Comparison of ENCODE assay signal across 21 cellular contexts in the genomic region with DNA sequence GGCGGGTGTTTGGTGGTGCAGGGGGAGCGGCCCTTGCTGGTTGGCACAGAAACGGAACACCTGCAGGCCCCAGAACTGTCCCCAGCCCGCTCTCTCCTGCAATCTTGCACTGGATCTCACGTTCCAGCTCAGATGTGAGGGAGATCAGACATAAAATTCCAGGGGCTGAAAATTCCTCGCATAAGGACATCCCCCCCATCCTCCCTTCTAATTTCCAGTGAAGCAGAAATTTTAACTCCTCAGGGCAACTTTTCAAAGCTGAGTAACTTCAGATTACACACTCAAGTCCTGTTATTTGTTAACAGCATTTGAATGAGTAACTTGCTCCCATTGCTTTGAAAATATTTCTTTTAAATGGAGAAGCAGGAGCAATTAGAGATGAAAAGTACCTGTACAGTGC. TPM values are rescaled to one million over a fixed set of nuclear protein-coding genes. Genes with fewer than 3 reads are reported as not detected.
DNase-seq lines count a peak whose midpoint lies in the region; ATAC-seq, FAIRE-seq and TF ChIP-seq lines count a peak whose summit lies in the region.
"Had no signal": no experiment of that assay in that cellular context is flagged by ENCODE, and none has a peak within 500 bp of the region (broad histone marks: within the 10 kb centered on the region; RNA-seq: fewer than 3 reads in every experiment).

No MANE protein-coding gene starts in this region.

- in situ Hi-C loops in Caki2 (cut with HindIII; ENCODE audit: low pct_unique_long_range_greater_than_20kb, low sequenced_read_pairs), result no loop called here
- in situ Hi-C loops in brain microvascular endothelial cell (cut with HindIII; ENCODE audit: low pct_ligation_motif_present, low sequenced_read_pairs), result loop anchor here (25.0 kb wide), 1 partner anchor 193 kb away; no protein-coding TSS in a partner anchor

- no peak overlapping the region for H3K9ac ChIP-seq in kidney (ENCODE audit: low read length in 2 of 2)

- peak; percentile 83 for DNase-seq in Caki2 (ENCODE audit: low read depth)
- DNase-seq in epithelial cell of esophagus (ENCODE audit: low read depth), result peak; percentile 50
- no peak for DNase-seq in kidney
- DNase-seq in stimulated activated naive CD8-positive, alpha-beta T cell treated with anti-CD3 and anti-CD28 coated beads, Interleukin-15, amount 100 ng/mL, for 72 hours, result no peak
- DNase-seq in brain microvascular endothelial cell, result no peak
- no peak for DNase-seq in posterior cingulate gyrus
- DNase-seq: DMS79, KG1, NCI-H1092, NCI-H146, NCI-H2029 treated with DMSO at 0.1 percent for 48 hours, NCI-H226, NCI-H510A treated with DMSO at 0.1 percent for 48 hours, NCI-H748 treated with DMSO at 0.1 percent for 48 hours had no signal

- no peaks in the 10 kb centered on the region for H3K36me3 Mint-ChIP-seq in nephron (ENCODE audit: low read depth)
- H3K36me3 Mint-ChIP-seq in activated T-helper 17 cell treated with anti-CD3 and anti-CD28 coated beads, Interleukin-2, amount 50 U/mL, for 72 hours (ENCODE audit: low read depth), result no peaks in the 10 kb centered on the region

- peaks cover 10% of the 10 kb centered on the region for H3K27me3 ChIP-seq in brain microvascular endothelial cell (replicated peaks)

- H3K27ac ChIP-seq in kidney (ENCODE audit: low read depth in 2 of 2, low read length in 2 of 2) (peak overlapping the region; percentile 5 to 17), brain microvascular endothelial cell (no peak overlapping the region)
- H3K27ac ChIP-seq: C4-2B, SJSA1 had no signal

- FAIRE-seq in kidney (lab: Jason Lieb, UNC), result no peak
- FAIRE-seq: H54, HTR-8/SVneo had no signal

- H3K36me3 ChIP-seq in kidney (ENCODE audit: control insufficient read depth in 1 of 2, insufficient read depth in 2 of 2, low read length in 2 of 2) (no peaks in the 10 kb centered on the region), brain microvascular endothelial cell (replicated peaks) (no peaks in the 10 kb centered on the region)
- H3K36me3 ChIP-seq: SJSA1 had no signal

- H3K4me3 ChIP-seq in epithelial cell of esophagus (ENCODE audit: low read length), result no peak overlapping the region
- peak overlapping the region in 1 of 2 donors; percentile 11 for H3K4me3 ChIP-seq in kidney (ENCODE audit: low read length in 2 of 2)
- H3K4me3 ChIP-seq in brain microvascular endothelial cell (ENCODE audit: low read depth, low read length), result no peak overlapping the region
- H3K4me3 ChIP-seq: SJSA1 had no signal

- intact Hi-C loops in kidney (cut with DNase I) (no loop called here), posterior cingulate gyrus (cut with DNase I) (no loop called here)

- H3K4me1 Mint-ChIP-seq in nephron, result peaks cover 35% of the 10 kb centered on the region
- no peaks in the 10 kb centered on the region for H3K4me1 Mint-ChIP-seq in activated T-helper 17 cell treated with anti-CD3 and anti-CD28 coated beads, Interleukin-2, amount 50 U/mL, for 72 hours
- H3K4me1 Mint-ChIP-seq in stimulated activated naive CD8-positive, alpha-beta T cell treated with anti-CD3 and anti-CD28 coated beads, Interleukin-15, amount 100 ng/mL, for 72 hours, result no peaks in the 10 kb centered on the region

- no peak for ATAC-seq in activated T-helper 17 cell treated with anti-CD3 and anti-CD28 coated beads, Interleukin-2, amount 50 U/mL, for 72 hours (replicated peaks)
- no peak for ATAC-seq in stimulated activated naive CD8-positive, alpha-beta T cell treated with anti-CD3 and anti-CD28 coated beads, Interleukin-15, amount 100 ng/mL, for 72 hours

- peak overlapping the region in 1 of 3 experiments; percentile 15 for H3K4me3 Mint-ChIP-seq in nephron
- no peak overlapping the region for H3K4me3 Mint-ChIP-seq in activated T-helper 17 cell treated with anti-CD3 and anti-CD28 coated beads, Interleukin-2, amount 50 U/mL, for 72 hours
- no peak overlapping the region for H3K4me3 Mint-ChIP-seq in stimulated activated naive CD8-positive, alpha-beta T cell treated with anti-CD3 and anti-CD28 coated beads, Interleukin-15, amount 100 ng/mL, for 72 hours

- TF ChIP-seq CTCF in epithelial cell of esophagus (IDR thresholded peaks at IDR 0.05; ENCODE audit: insufficient read depth, low read depth, low read length, missing control alignments), result no peak
- TF ChIP-seq CTCF in kidney (IDR thresholded peaks at IDR 0.05; ENCODE audit: borderline replicate concordance, extremely low read depth, insufficient read depth), result no peak
- no peak for TF ChIP-seq CTCF in nephron (IDR thresholded peaks at IDR 0.05; ENCODE audit: unreplicated experiment in 3 of 3)
- TF ChIP-seq CTCF in brain microvascular endothelial cell (IDR thresholded peaks at IDR 0.05; ENCODE audit: low read depth, low read length, missing control alignments), result no peak

- peaks cover 0 to 17% of the 10 kb centered on the region in 2 donors for H3K4me1 ChIP-seq in kidney (ENCODE audit: control insufficient read depth in 1 of 2, insufficient read depth in 1 of 2, low read depth in 1 of 2, low read length in 2 of 2)
- H3K4me1 ChIP-seq: SJSA1 had no signal

- H3K9me3 ChIP-seq in kidney (ENCODE audit: control insufficient read depth in 1 of 2, low read length in 2 of 2), result no peaks in the 10 kb centered on the region
- H3K9me3 ChIP-seq: SJSA1 had no signal

- peaks cover 6% of the 10 kb centered on the region for H3K27me3 Mint-ChIP-seq in nephron (ENCODE audit: low read depth)
- H3K27me3 Mint-ChIP-seq in activated T-helper 17 cell treated with anti-CD3 and anti-CD28 coated beads, Interleukin-2, amount 50 U/mL, for 72 hours, result peaks cover 10% of the 10 kb centered on the region
- peaks cover 39% of the 10 kb centered on the region for H3K27me3 Mint-ChIP-seq in stimulated activated naive CD8-positive, alpha-beta T cell treated with anti-CD3 and anti-CD28 coated beads, Interleukin-15, amount 100 ng/mL, for 72 hours

- no peaks in the 10 kb centered on the region for H3K9me3 Mint-ChIP-seq in nephron
- H3K9me3 Mint-ChIP-seq in activated T-helper 17 cell treated with anti-CD3 and anti-CD28 coated beads, Interleukin-2, amount 50 U/mL, for 72 hours, result no peaks in the 10 kb centered on the region
- H3K9me3 Mint-ChIP-seq in stimulated activated naive CD8-positive, alpha-beta T cell treated with anti-CD3 and anti-CD28 coated beads, Interleukin-15, amount 100 ng/mL, for 72 hours, result no peaks in the 10 kb centered on the region

- peak overlapping the region; percentile 88 to 96 (median 95) for H3K27ac Mint-ChIP-seq in nephron
- no peak overlapping the region for H3K27ac Mint-ChIP-seq in activated T-helper 17 cell treated with anti-CD3 and anti-CD28 coated beads, Interleukin-2, amount 50 U/mL, for 72 hours
- no peak overlapping the region for H3K27ac Mint-ChIP-seq in stimulated activated naive CD8-positive, alpha-beta T cell treated with anti-CD3 and anti-CD28 coated beads, Interleukin-15, amount 100 ng/mL, for 72 hours

RNA-seq across cellular contexts. Expression of gene RASSF10, which starts 40.3 kb away (rescaled TPM):
- total RNA-seq in Caki2 (2014; rRNA removed; shearing (Covaris generic); ENCODE audit: low replicate concordance), result 36.0 and 37.3 TPM in 2 replicates
- 9.7 TPM for total RNA-seq in kidney
- polyA plus RNA-seq in kidney (ENCODE audit: insufficient read depth, low read depth, low replicate concordance), result 6.1 TPM
- total RNA-seq in activated T-helper 17 cell treated with anti-CD3 and anti-CD28 coated beads, Interleukin-2, amount 50 U/mL, for 72 hours, result not detected
- total RNA-seq: A172, SJSA1 had no signal

Comparison
In these comparisons a context has a peak if more than half of its experiments do, and no peak if none do; other contexts are left out.
1. DNase-seq: peak in Caki2 (single experiment) and epithelial cell of esophagus (single experiment); none in kidney (single experiment), stimulated activated naive CD8-positive, alpha-beta T cell treated with anti-CD3 and anti-CD28 coated beads, Interleukin-15, amount 100 ng/mL, for 72 hours (0 of 2), brain microvascular endothelial cell (single experiment) and posterior cingulate gyrus (0 of 10).
2. H3K27ac Mint-ChIP-seq: peak in nephron (3 of 3); none in activated T-helper 17 cell treated with anti-CD3 and anti-CD28 coated beads, Interleukin-2, amount 50 U/mL, for 72 hours (single experiment) and stimulated activated naive CD8-positive, alpha-beta T cell treated with anti-CD3 and anti-CD28 coated beads, Interleukin-15, amount 100 ng/mL, for 72 hours (0 of 2).
3. RNA of gene RASSF10, which starts 40.3 kb away (total RNA-seq): 36.0 to 37.3 TPM in Caki2 and 9.7 TPM in kidney (single experiment); not detected in activated T-helper 17 cell treated with anti-CD3 and anti-CD28 coated beads, Interleukin-2, amount 50 U/mL, for 72 hours; every median in the first group is over 10 times any median in the second.